Comparison of ENCODE assay signal across 28 cellular contexts in the genomic region with DNA sequence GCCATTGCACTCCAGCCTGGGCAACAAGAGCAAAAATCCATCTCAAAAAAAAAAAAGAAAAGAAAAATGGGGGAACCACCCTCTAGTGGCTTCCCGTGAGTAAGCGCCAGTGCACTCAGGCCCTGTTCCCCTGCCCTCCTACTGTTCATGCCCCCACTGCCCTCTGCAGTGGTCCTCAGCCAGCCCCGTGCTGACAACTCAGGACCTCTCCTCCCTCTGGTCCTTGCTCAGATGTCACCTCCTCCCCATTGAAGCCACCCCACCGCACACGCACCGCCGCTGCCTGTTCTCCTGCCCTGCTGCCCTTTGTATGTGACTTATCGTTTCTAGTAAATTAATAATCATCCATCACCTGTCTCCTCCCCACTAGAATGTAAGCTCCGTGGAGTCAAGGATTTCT. TPM values are rescaled to one million over a fixed set of nuclear protein-coding genes. Genes with fewer than 3 reads are reported as not detected.
DNase-seq lines count a peak whose midpoint lies in the region; ATAC-seq, FAIRE-seq and TF ChIP-seq lines count a peak whose summit lies in the region.
"Had no signal": no experiment of that assay in that cellular context is flagged by ENCODE, and none has a peak within 500 bp of the region (broad histone marks: within the 10 kb centered on the region; RNA-seq: fewer than 3 reads in every experiment).

No MANE protein-coding gene starts in this region.

- no peaks in the 10 kb centered on the region for H3K27me3 Mint-ChIP-seq in T-helper 2 cell treated with Interferon-gamma antibody and Interleukin-4, amounts not matched to agents 5 μg/mL and 100 μg/mL, for 36 hours (ENCODE audit: low read depth)
- H3K27me3 Mint-ChIP-seq in WTC11 (ENCODE audit: low read depth) = no peaks in the 10 kb centered on the region
- H3K27me3 Mint-ChIP-seq: CD4-positive, alpha-beta T cell; naive thymus-derived CD8-positive, alpha-beta T cell; stimulated activated naive CD8-positive, alpha-beta T cell treated with anti-CD3 and anti-CD28 coated beads, Interleukin-15, amount 100 ng/mL, for 72 hours had no signal

- peaks cover 2% of the 10 kb centered on the region for H3K36me3 ChIP-seq in mesendoderm (ENCODE audit: control insufficient read depth, insufficient read depth, low read length)

- no peaks in the 10 kb centered on the region for H3K79me1 ChIP-seq in mesendoderm (ENCODE audit: low read length)

- no peak overlapping the region for H3K27ac ChIP-seq in A549
- no peak overlapping the region for H3K27ac ChIP-seq in mesendoderm (ENCODE audit: low read depth, low read length)
- H3K27ac ChIP-seq: ascending aorta, hepatocyte, skin epidermis had no signal

- peaks cover 67% of the 10 kb centered on the region for H3K36me3 Mint-ChIP-seq in T-helper 2 cell treated with Interferon-gamma antibody and Interleukin-4, amounts not matched to agents 5 μg/mL and 100 μg/mL, for 36 hours (ENCODE audit: low read depth)
- peaks cover 47% of the 10 kb centered on the region for H3K36me3 Mint-ChIP-seq in WTC11

- H2BK15ac ChIP-seq in mesendoderm (replicated peaks; ENCODE audit: low read depth) = no peak overlapping the region

- no peaks in the 10 kb centered on the region for H3K4me1 ChIP-seq in A549
- no peaks in the 10 kb centered on the region for H3K4me1 ChIP-seq in mesendoderm (ENCODE audit: control insufficient read depth, low read depth, low read length)
- H3K4me1 ChIP-seq: ascending aorta had no signal

- no peak overlapping the region for H3K4me3 Mint-ChIP-seq in T-helper 2 cell treated with Interferon-gamma antibody and Interleukin-4, amounts not matched to agents 5 μg/mL and 100 μg/mL, for 36 hours
- no peak overlapping the region for H3K4me3 Mint-ChIP-seq in WTC11
- H3K4me3 Mint-ChIP-seq: CD4-positive, alpha-beta T cell; naive thymus-derived CD8-positive, alpha-beta T cell; stimulated activated naive CD8-positive, alpha-beta T cell treated with anti-CD3 and anti-CD28 coated beads, Interleukin-15, amount 100 ng/mL, for 72 hours had no signal

- no peak overlapping the region for H2AK5ac ChIP-seq in mesendoderm (ENCODE audit: low read length)

- FAIRE-seq in A549 (lab: Jason Lieb, UNC) = no peak
- no peak for FAIRE-seq in H54 (lab: Jason Lieb, UNC)
- FAIRE-seq: endometrium, frontal cortex, K562 had no signal

- TF ChIP-seq CTCF in A549 (IDR thresholded peaks at IDR 0.05) (no peak), WTC11 (IDR thresholded peaks at IDR 0.05) (no peak)

- DNase-seq in T-helper 2 cell treated with Interferon-gamma antibody and Interleukin-4, amounts not matched to agents 5 μg/mL and 100 μg/mL, for 36 hours (ENCODE audit: low spot score) = no peak
- DNase-seq in T-helper 2 cell = no peak
- DNase-seq in A549 (ENCODE audit: low read depth in 1 of 2, low spot score in 1 of 2) = no peak
- no peak for DNase-seq in WTC11 (ENCODE audit: low spot score)
- peak; percentile 2 for DNase-seq in mesendoderm
- DNase-seq in H54 (ENCODE audit: insufficient read length, low spot score) = no peak
- DNase-seq in T1000 (lab: John Stamatoyannopoulos, UW) = no peak
- DNase-seq: 8988T; activated CD4-positive, alpha-beta T cell treated with anti-CD3 and anti-CD28 coated beads, Interleukin-2, amount 50 U/mL, for 1 hour; activated gamma-delta T cell treated with Interleukin-2 at 50 U/mL for 16 hours; CD4-positive, alpha-beta T cell; EL; midbrain; naive thymus-derived CD8-positive, alpha-beta T cell; NCI-H1105 treated with DMSO at 0.1 percent for 48 hours; NCI-H1930; NCI-H526; SHP77; stimulated activated naive CD8-positive, alpha-beta T cell treated with anti-CD3 and anti-CD28 coated beads, Interleukin-15, amount 100 ng/mL, for 72 hours had no signal

- TF ChIP-seq RAD21 in A549 (conservative IDR thresholded peaks at IDR 0.05 in 1 of 2, IDR thresholded peaks at IDR 0.05 in 1 of 2) = no peak

- H3K9ac ChIP-seq in mesendoderm (ENCODE audit: low read length) = no peak overlapping the region

- no peak overlapping the region for H4K5ac ChIP-seq in mesendoderm (ENCODE audit: low read length)

- CTCF ChIA-PET in A549 (lab: Yijun Ruan, JAX) = interaction anchor here (1.8 kb wide), 1 partner anchor 135 kb away, joined by 6 read pairs; no protein-coding TSS in a partner anchor
- CTCF ChIA-PET in WTC11 (lab: Charles Lee) = no interaction called here

- no peaks in the 10 kb centered on the region for H3K4me1 Mint-ChIP-seq in T-helper 2 cell treated with Interferon-gamma antibody and Interleukin-4, amounts not matched to agents 5 μg/mL and 100 μg/mL, for 36 hours (ENCODE audit: low read depth)
- H3K4me1 Mint-ChIP-seq in WTC11 = no peaks in the 10 kb centered on the region

- no peaks in the 10 kb centered on the region for H3K9me3 ChIP-seq in A549
- H3K9me3 ChIP-seq: ascending aorta had no signal

- no peaks in the 10 kb centered on the region for H3K9me3 Mint-ChIP-seq in T-helper 2 cell treated with Interferon-gamma antibody and Interleukin-4, amounts not matched to agents 5 μg/mL and 100 μg/mL, for 36 hours
- H3K9me3 Mint-ChIP-seq in WTC11 = no peaks in the 10 kb centered on the region
- H3K9me3 Mint-ChIP-seq: CD4-positive, alpha-beta T cell; naive thymus-derived CD8-positive, alpha-beta T cell; stimulated activated naive CD8-positive, alpha-beta T cell treated with anti-CD3 and anti-CD28 coated beads, Interleukin-15, amount 100 ng/mL, for 72 hours had no signal

- H3K27ac Mint-ChIP-seq in T-helper 2 cell treated with Interferon-gamma antibody and Interleukin-4, amounts not matched to agents 5 μg/mL and 100 μg/mL, for 36 hours = peak overlapping the region; percentile 45
- H3K27ac Mint-ChIP-seq in WTC11 = no peak overlapping the region
- H3K27ac Mint-ChIP-seq: CD4-positive, alpha-beta T cell; stimulated activated naive CD8-positive, alpha-beta T cell treated with anti-CD3 and anti-CD28 coated beads, Interleukin-15, amount 100 ng/mL, for 72 hours had no signal

- TF ChIP-seq POLR2A in A549 (IDR thresholded peaks at IDR 0.05; ENCODE audit: low read length) (no peak), H54 (IDR thresholded peaks at IDR 0.05; ENCODE audit: low read depth, low read length) (no peak)

- no peak overlapping the region for H3K18ac ChIP-seq in mesendoderm (ENCODE audit: low read length)

- WGBS in A549 (ENCODE audit: missing lambda C conversion rate) = 88% methylated on average over 9 of the region's 9 CpGs
- no CpG with 5 or more reads among the region's 9 CpGs for WGBS in mesendoderm (ENCODE audit: extremely low coverage, insufficient coverage, low lambda C conversion rate)

- no peak overlapping the region for H4K8ac ChIP-seq in mesendoderm (ENCODE audit: low read depth, low read length)

- H3K4me3 ChIP-seq in A549 (no peak overlapping the region), mesendoderm (ENCODE audit: low read length) (no peak overlapping the region)
- H3K4me3 ChIP-seq: ascending aorta, hepatocyte, K562, skin epidermis had no signal

- H2BK120ac ChIP-seq in mesendoderm (ENCODE audit: low read depth, low read length) = no peak overlapping the region

- no peak overlapping the region for H3K4me2 ChIP-seq in A549
- no peak overlapping the region for H3K4me2 ChIP-seq in mesendoderm (ENCODE audit: low read length)
- H3K4me2 ChIP-seq: hepatocyte had no signal

- H3K79me2 ChIP-seq in mesendoderm (ENCODE audit: control insufficient read depth, insufficient read depth, low read length) = no peaks in the 10 kb centered on the region
- H3K79me2 ChIP-seq: hepatocyte had no signal

- TF ChIP-seq EP300 in A549 (IDR thresholded peaks at IDR 0.05) = no peak

- POLR2A ChIA-PET in A549 (lab: Yijun Ruan, JAX) = no interaction called here
- POLR2A ChIA-PET in WTC11 (lab: Charles Lee) = no interaction called here

- no peak overlapping the region for H3K23ac ChIP-seq in mesendoderm (ENCODE audit: low read length)

- no peak overlapping the region for H2BK5ac ChIP-seq in mesendoderm (ENCODE audit: low read length)

- H3K27me3 ChIP-seq in mesendoderm (ENCODE audit: insufficient read depth, low read length, poor library complexity) = no peaks in the 10 kb centered on the region
- H3K27me3 ChIP-seq: ascending aorta, hepatocyte had no signal

- ATAC-seq in A549 (peak; percentile 32 to 56; a peak in 2 of 6 replicates), WTC11 (peak; percentile 36; the same call in 1 of the 2 replicates), HG03520 (IDR thresholded peaks at IDR 0.05; ENCODE audit: unreplicated experiment) (no peak)
- ATAC-seq: K562; left lobe of liver; naive thymus-derived CD8-positive, alpha-beta T cell; Panc1; stimulated activated naive CD8-positive, alpha-beta T cell treated with anti-CD3 and anti-CD28 coated beads, Interleukin-15, amount 100 ng/mL, for 72 hours had no signal

- H3K56ac ChIP-seq in mesendoderm (ENCODE audit: low read length) = no peak overlapping the region

- no peak overlapping the region for H3K4ac ChIP-seq in mesendoderm (ENCODE audit: low read depth, low read length)

TF ChIP-seq in A549, 52 proteins besides CTCF, POLR2A, EP300 and RAD21 (continues in another document):
- TF ChIP-seq BHLHE40 (IDR thresholded peaks at IDR 0.05; ENCODE audit: low read depth, low read length) (no peak), HOXB13 (CRISPR knock-in tag; IDR thresholded peaks at IDR 0.05; ENCODE audit: low read depth) (no peak)

TF ChIP-seq in WTC11, 78 proteins besides CTCF, POLR2A, EP300 and RAD21 (continues in another document):
- TF ChIP-seq IRF2 (CRISPR knock-in tag; IDR thresholded peaks at IDR 0.05; ENCODE audit: borderline replicate concordance, low read depth) = no peak

RNA-seq across cellular contexts. Expression of a gene that starts 58.8 kb away (rescaled TPM):
- polyA plus RNA-seq in A549 (2011; rRNA removed) = 187 and 379 TPM in 2 replicates
- 156 and 163 TPM in 2 replicates for polyA plus RNA-seq in A549 (2012; cell fraction: cytosol; rRNA removed)
- 1,193 and 1,318 TPM in 2 replicates for polyA plus RNA-seq in A549 (2012; cell fraction: nucleus; rRNA removed)
- 154 to 197 TPM (median 177 TPM) in 3 replicates for polyA plus RNA-seq in A549 (2017; fragmentation: RNase III; extraction: RNeasy Plus Mini Kit Qiagen cat#74134 plus additional on column Dnase treatment)
- 837 and 1,039 TPM in 2 replicates for polyA minus RNA-seq in A549 (2011; rRNA and poly(A)+ RNA removed)
- total RNA-seq in WTC11 (2021) = 382 to 438 TPM (median 392 TPM) in 3 replicates
- 56.1 TPM for polyA plus RNA-seq in mesendoderm (2013, experiment 1 of 2)
- 51.3 TPM for polyA plus RNA-seq in mesendoderm (2013, experiment 2 of 2)
